Comparison of ENCODE assay signal across 9 cellular contexts in genomic region chr20:17683218-17684076, GRCh38. TPM values are rescaled to one million over a fixed set of nuclear protein-coding genes. Genes with fewer than 3 reads are reported as not detected.
DNase-seq lines count a peak whose midpoint lies in the region; ATAC-seq, FAIRE-seq and TF ChIP-seq lines count a peak whose summit lies in the region.
"Had no signal": no experiment of that assay in that cellular context is flagged by ENCODE, and none has a peak within 500 bp of the region (broad histone marks: within the 10 kb centered on the region; RNA-seq: fewer than 3 reads in every experiment).

No MANE protein-coding gene starts in this region.

- H3K27ac Mint-ChIP-seq in activated naive CD8-positive, alpha-beta T cell treated with anti-CD3 and anti-CD28 coated beads for 36 hours, result no peak overlapping the region

- H3K36me3 ChIP-seq in liver (ENCODE audit: control insufficient read depth in 4 of 4, insufficient read depth in 3 of 4, low read depth in 1 of 4, low read length in 3 of 4) (peaks cover 0 to 7% (median 5%) of the 10 kb centered on the region in 4 donors), gastrocnemius medialis (no peaks in the 10 kb centered on the region)

- DNase-seq in A549 (ENCODE audit: low read depth in 1 of 2, low spot score in 1 of 2), result no peak
- peak; percentile 24 for DNase-seq in DMS53 treated with DMSO at 0.1 percent for 48 hours (lab: John Stamatoyannopoulos, UW; ENCODE audit: unreplicated experiment)
- DNase-seq in activated naive CD8-positive, alpha-beta T cell treated with anti-CD3 and anti-CD28 coated beads for 36 hours, result no peak
- no peak for DNase-seq in left lobe of liver (ENCODE audit: low spot score)
- DNase-seq in gastrocnemius medialis, result no peak
- DNase-seq: Right ventricle myocardium superior had no signal

- no peaks in the 10 kb centered on the region for H3K9me3 Mint-ChIP-seq in activated naive CD8-positive, alpha-beta T cell treated with anti-CD3 and anti-CD28 coated beads for 36 hours

- TF ChIP-seq RAD21 in A549 (conservative IDR thresholded peaks at IDR 0.05 in 1 of 2, IDR thresholded peaks at IDR 0.05 in 1 of 2), result no peak
- no peak for TF ChIP-seq RAD21 in liver (IDR thresholded peaks at IDR 0.05)

- no peak for TF ChIP-seq EP300 in A549 (IDR thresholded peaks at IDR 0.05)

- intact Hi-C loops in gastrocnemius medialis (cut with DNase I; ENCODE audit: low total_unique reads), result loop anchor here (2.0 to 10.0 kb wide), 3 partner anchors 114 to 451 kb away; partner anchors contain the start of genes KAT14, MGME1, PET117 and SNX5

- peaks cover 35% of the 10 kb centered on the region for H3K27me3 Mint-ChIP-seq in activated naive CD8-positive, alpha-beta T cell treated with anti-CD3 and anti-CD28 coated beads for 36 hours

- WGBS in A549 (ENCODE audit: missing lambda C conversion rate), result 38% methylated on average over 10 of the region's 10 CpGs
- 25% methylated on average over 10 of the region's 10 CpGs for WGBS in liver

- H3K4me3 ChIP-seq in A549 (no peak overlapping the region; the same call in 2 of the 3 replicates), liver (ENCODE audit: low read depth in 1 of 3, low read length in 3 of 3) (no peak overlapping the region), gastrocnemius medialis (no peak overlapping the region)

- H3K27me3 ChIP-seq in liver (ENCODE audit: control insufficient read depth in 4 of 4, insufficient read depth in 4 of 4, low read length in 3 of 4) (no peaks in the 10 kb centered on the region), gastrocnemius medialis (no peaks in the 10 kb centered on the region)

- peaks cover 24% of the 10 kb centered on the region for H3K9me3 ChIP-seq in A549
- no peaks in the 10 kb centered on the region for H3K9me3 ChIP-seq in liver (ENCODE audit: control insufficient read depth in 4 of 4, low read length in 3 of 4)
- no peaks in the 10 kb centered on the region for H3K9me3 ChIP-seq in gastrocnemius medialis

- peaks cover 15% of the 10 kb centered on the region for H3K4me1 Mint-ChIP-seq in activated naive CD8-positive, alpha-beta T cell treated with anti-CD3 and anti-CD28 coated beads for 36 hours

- H3K9ac ChIP-seq in liver (ENCODE audit: low read depth in 1 of 2, low read length in 2 of 2), result peak overlapping the region; percentile 10 to 72

- ATAC-seq in A549, result no peak
- no peak for ATAC-seq in left lobe of liver
- ATAC-seq in gastrocnemius medialis, result no peak
- no peak for ATAC-seq in GM19455 (IDR thresholded peaks at IDR 0.05; ENCODE audit: unreplicated experiment)
- ATAC-seq in HG02981 (IDR thresholded peaks at IDR 0.05; ENCODE audit: unreplicated experiment), result no peak

- H3K4me1 ChIP-seq in A549 (peaks cover 34% of the 10 kb centered on the region), liver (ENCODE audit: control insufficient read depth in 4 of 4, insufficient read depth in 4 of 4, low read length in 3 of 4) (peaks cover 8 to 44% (median 39%) of the 10 kb centered on the region in 4 donors), gastrocnemius medialis (peaks cover 7 to 13% of the 10 kb centered on the region in 2 donors)

- H3K4me3 Mint-ChIP-seq in activated naive CD8-positive, alpha-beta T cell treated with anti-CD3 and anti-CD28 coated beads for 36 hours, result peak overlapping the region; percentile 25

- TF ChIP-seq POLR2A in A549 (IDR thresholded peaks at IDR 0.05; ENCODE audit: low read length), result no peak
- TF ChIP-seq POLR2A in gastrocnemius medialis (IDR thresholded peaks at IDR 0.05), result no peak

- CTCF ChIA-PET in A549 (lab: Yijun Ruan, JAX), result interaction anchor here (1.0 to 5.9 kb wide), 36 partner anchors 8 to 313 kb away, joined by 3 to 58 read pairs (median 6); partner anchors contain the start of genes BANF2 and BFSP1

- H3K4me2 ChIP-seq in A549, result peak overlapping the region; percentile 72

- no peak for TF ChIP-seq CTCF in A549 (IDR thresholded peaks at IDR 0.05)
- no peak for TF ChIP-seq CTCF in liver (IDR thresholded peaks at IDR 0.05; ENCODE audit: low read depth, low read length, missing input control)
- TF ChIP-seq CTCF in gastrocnemius medialis (IDR thresholded peaks at IDR 0.05 in 4 of 5, conservative IDR thresholded peaks at IDR 0.05 in 1 of 5), result no peak

- in situ Hi-C loops in gastrocnemius medialis (cut with MboI; ENCODE audit: low sequenced_read_pairs in 4 of 4), result loop anchor here in 2 of 4 donors (25.0 kb wide), 4 partner anchors 104 to 604 kb away; partner anchors contain the start of gene ZNF133 (in 1 of the 2)

- H3K36me3 Mint-ChIP-seq in activated naive CD8-positive, alpha-beta T cell treated with anti-CD3 and anti-CD28 coated beads for 36 hours, result no peaks in the 10 kb centered on the region

- no peak for FAIRE-seq in A549 (lab: Jason Lieb, UNC)

- POLR2A ChIA-PET in A549 (lab: Yijun Ruan, JAX), result interaction anchor here (0.6 to 2.0 kb wide), 10 partner anchors 8 to 605 kb away, joined by 3 to 13 read pairs (median 6); partner anchors contain the start of genes BFSP1, DSTN, MGME1 and SNX5

- no peak overlapping the region for H3K27ac ChIP-seq in A549
- H3K27ac ChIP-seq in liver (ENCODE audit: low read depth in 1 of 2, low read length in 2 of 2), result peak overlapping the region; percentile 86 to 90
- H3K27ac ChIP-seq in gastrocnemius medialis, result no peak overlapping the region

TF ChIP-seq in A549, 52 proteins besides CTCF, POLR2A, EP300 and RAD21:
- peak; percentile 62 for TF ChIP-seq MAFK (IDR thresholded peaks at IDR 0.05; ENCODE audit: partially characterized antibody)
- TF ChIP-seq TP53 (CRISPR knock-in tag; IDR thresholded peaks at IDR 0.05), result no peak
- no peak for TF ChIP-seq ELK1 (IDR thresholded peaks at IDR 0.05; ENCODE audit: low read depth, low read length)
- no peak for TF ChIP-seq KDM5A (IDR thresholded peaks at IDR 0.05)

TF ChIP-seq in liver, 16 proteins besides CTCF, POLR2A, EP300 and RAD21:
- TF ChIP-seq YY1 (IDR thresholded peaks at IDR 0.05) (peak; percentile 11), FOXA1 (IDR thresholded peaks at IDR 0.05) (no peak)
TF ChIP-seq in liver: peak in this region for 1.

RNA-seq across cellular contexts. Expression of gene RRBP1, which starts 1.4 kb away (rescaled TPM):
- 51.6 and 56.5 TPM in 2 replicates for polyA plus RNA-seq in A549 (2011; rRNA removed)
- polyA plus RNA-seq in A549 (2012; cell fraction: cytosol; rRNA removed), result 37.9 and 38.9 TPM in 2 replicates
- 98.9 and 119 TPM in 2 replicates for polyA plus RNA-seq in A549 (2012; cell fraction: nucleus; rRNA removed)
- polyA plus RNA-seq in A549 (2017; fragmentation: RNase III; extraction: RNeasy Plus Mini Kit Qiagen cat#74134 plus additional on column Dnase treatment), result 71.2 to 81.8 TPM (median 79.6 TPM) in 3 replicates
- polyA minus RNA-seq in A549 (2011; rRNA and poly(A)+ RNA removed), result 33.5 and 42.1 TPM in 2 replicates
- total RNA-seq in activated naive CD8-positive, alpha-beta T cell treated with anti-CD3 and anti-CD28 coated beads for 36 hours, result 10 to 100 TPM; 24.0 to 26.5 TPM
- 100 to 1,000 TPM in 1 of 2 donors, 10 to 100 TPM in 1; 81.8 to 202 TPM for total RNA-seq in liver
- 100 to 1,000 TPM in 1 of 2 donors, 10 to 100 TPM in 1; 75.4 to 178 TPM for polyA plus RNA-seq in liver
- total RNA-seq in left lobe of liver, result 191 TPM
- total RNA-seq in gastrocnemius medialis, result 10 to 100 TPM; 14.1 to 22.7 (median 17.9) TPM

RNA-seq across cellular contexts. Expression of gene BANF2, which starts 16.3 kb away (rescaled TPM):
- polyA plus RNA-seq in A549 (2011; rRNA removed) (not detected in 2 replicates), A549 (2017; fragmentation: RNase III; extraction: RNeasy Plus Mini Kit Qiagen cat#74134 plus additional on column Dnase treatment) (not detected in 3 replicates), liver (not detected)
- not detected in 2 replicates for polyA plus RNA-seq in A549 (2012; cell fraction: cytosol; rRNA removed)
- not detected in 2 replicates for polyA plus RNA-seq in A549 (2012; cell fraction: nucleus; rRNA removed)
- polyA minus RNA-seq in A549 (2011; rRNA and poly(A)+ RNA removed), result not detected in 2 replicates
- not detected for total RNA-seq in activated naive CD8-positive, alpha-beta T cell treated with anti-CD3 and anti-CD28 coated beads for 36 hours
- total RNA-seq in liver (not detected), left lobe of liver (not detected), gastrocnemius medialis (not detected)
- total RNA-seq: Right ventricle myocardium superior had no signal

Comparison
In these comparisons a context has a peak if more than half of its experiments do, and no peak if none do; other contexts are left out.
1. H3K27ac ChIP-seq: peak in liver (2 of 2); none in A549 (0 of 2) and gastrocnemius medialis (0 of 4).